In genomic region chr5:72223371-72223770, GRCh38 we compare ENCODE assay signal across 31 cellular contexts.
"Had no signal": no experiment of that assay in that cellular context is flagged by ENCODE, and none has a peak within 500 bp of the region (broad histone marks: within the 10 kb centered on the region; RNA-seq: fewer than 3 reads in every experiment).

No MANE protein-coding gene starts in this region.

- H3K9ac ChIP-seq: neural progenitor cell, parathyroid adenoma had no signal

- H3K79me2 ChIP-seq: parathyroid adenoma had no signal

- H3K9me3 ChIP-seq: esophagus muscularis mucosa, heart left ventricle, left lung, lower lobe of right lung, psoas muscle, sigmoid colon, vagina had no signal

- H2AFZ ChIP-seq: neural progenitor cell, parathyroid adenoma had no signal

- H3K4me3 ChIP-seq: esophagus muscularis mucosa, heart left ventricle, left lung, lower lobe of right lung, neural progenitor cell, psoas muscle, sigmoid colon, vagina had no signal

- H3K27ac ChIP-seq: esophagus muscularis mucosa, foreskin keratinocyte, heart left ventricle, left lung, lower lobe of right lung, neural progenitor cell, parathyroid adenoma, psoas muscle, sigmoid colon, vagina had no signal

- DNase-seq: activated CD4-positive, alpha-beta memory T cell treated with anti-CD3 and anti-CD28 coated beads, Interleukin-2, amount 10 ng/mL, durations not matched to agents 7 days and 5 days; activated CD4-positive, alpha-beta T cell treated with anti-CD3 and anti-CD28 coated beads, Interleukin-2, amount 10 ng/mL, durations not matched to agents 24 days and 14 days; activated CD4-positive, CD25-positive, alpha-beta regulatory T cell treated with anti-CD3 and anti-CD28 coated beads, Interleukin-2, amount 50 U/mL, for 72 hours; activated CD8-positive, alpha-beta memory T cell treated with anti-CD3 and anti-CD28 coated beads, Interleukin-2, amount 50 U/mL, for 48 hours; activated gamma-delta T cell treated with Interleukin-2 at 50 U/mL for 16 hours; activated T-cell treated with anti-CD3 and anti-CD28 coated beads, Interleukin-2, amount 50 U/mL, for 24 hours; endodermal cell; foreskin keratinocyte; heart left ventricle; hypothalamus; immature natural killer cell; left lung; lower lobe of right lung; mesenchymal stem cell; naive thymus-derived CD8-positive, alpha-beta T cell; occipital lobe; psoas muscle; sigmoid colon; small intestine; stimulated activated CD4-positive, alpha-beta T cell treated with anti-CD3 and anti-CD28 coated beads, Interleukin-4, amount 100 ng/mL, for 24 hours; stimulated activated naive CD8-positive, alpha-beta T cell treated with anti-CD3 and anti-CD28 coated beads, Interleukin-15, amount 100 ng/mL, for 72 hours; substantia nigra; T-helper 9 cell; WERI-Rb-1 had no signal

- H3K4me2 ChIP-seq: neural progenitor cell had no signal

- H3K27me3 ChIP-seq: esophagus muscularis mucosa, foreskin keratinocyte, heart left ventricle, left lung, neural progenitor cell, sigmoid colon, vagina had no signal

- ATAC-seq: activated naive CD4-positive, alpha-beta T cell treated with anti-CD3 and anti-CD28 coated beads, Interleukin-2, amount 50 U/mL, for 72 hours; activated T-helper 17 cell treated with anti-CD3 and anti-CD28 coated beads, Interleukin-2, amount 50 U/mL, for 72 hours; foreskin keratinocyte; heart left ventricle; left lung; lower lobe of right lung; naive thymus-derived CD8-positive, alpha-beta T cell; psoas muscle; stimulated activated effector memory CD8-positive, alpha-beta T cell treated with anti-CD3 and anti-CD28 coated beads, Interleukin-12 subunit alpha, Interleukin-12 subunit beta, amount 100 ng/mL, for 72 hours; stimulated activated naive CD8-positive, alpha-beta T cell treated with anti-CD3 and anti-CD28 coated beads, Interleukin-15, amount 100 ng/mL, for 72 hours had no signal
